ENCODE assay signal across 14 cellular contexts in the genomic region with DNA sequence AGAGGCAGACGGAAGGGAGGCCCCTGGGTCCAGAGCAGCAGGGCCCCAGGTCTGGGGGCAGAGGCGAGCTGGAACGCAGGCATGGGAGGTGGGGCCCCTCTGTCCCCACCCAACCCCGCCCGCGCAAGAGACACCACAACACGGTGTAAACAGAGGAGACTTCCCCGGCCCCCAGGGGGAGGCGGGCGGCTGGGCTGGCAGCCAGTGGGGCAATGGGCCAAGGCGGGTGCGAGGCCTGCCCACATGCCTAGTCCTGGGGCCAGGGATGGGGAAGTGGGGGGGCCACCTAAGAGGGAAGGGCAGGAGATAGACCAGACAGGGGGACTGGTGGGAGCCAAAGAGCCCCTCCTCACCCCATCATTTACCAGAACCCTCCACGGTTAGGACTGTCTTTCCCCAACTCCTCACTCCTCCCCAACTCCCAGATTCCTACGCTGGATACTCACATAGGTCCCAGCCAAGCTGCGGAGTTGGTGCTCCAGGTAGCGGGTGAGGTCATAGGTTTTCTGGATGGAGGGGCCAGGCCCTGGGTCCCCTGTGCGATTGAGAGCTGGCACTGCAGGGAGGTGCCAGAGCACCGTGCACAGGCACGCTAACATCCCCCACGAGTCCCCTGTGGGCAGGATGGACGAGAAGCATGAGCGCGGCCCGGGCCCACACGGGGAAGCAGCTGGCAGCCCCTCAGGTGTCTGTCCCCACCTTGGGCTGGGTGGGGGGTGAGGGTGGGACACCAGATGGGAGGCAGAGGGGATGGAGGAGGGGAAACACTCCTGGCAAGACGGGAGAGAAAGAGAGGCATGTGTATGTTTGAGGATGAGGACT. TPM values are rescaled to one million over a fixed set of nuclear protein-coding genes. Genes with fewer than 3 reads are reported as not detected.
DNase-seq lines count a peak whose midpoint lies in the region; ATAC-seq and TF ChIP-seq lines count a peak whose summit lies in the region.
"Had no signal": no experiment of that assay in that cellular context is flagged by ENCODE, and none has a peak within 500 bp of the region (broad histone marks: within the 10 kb centered on the region; RNA-seq: fewer than 3 reads in every experiment).

No MANE protein-coding gene starts in this region.

- CTCF ChIA-PET in CD8-positive, alpha-beta memory T cell (lab: Charles Lee): interaction anchor here (2.1 to 19.6 kb wide), 3 partner anchors 11 to 15 kb away, joined by 7 to 860 read pairs (median 53); partner anchors contain the start of genes CLCF1, POLD4 and RAD9A
- CTCF ChIA-PET in activated B cell treated with CpG ODN at 0.5 μM for 24 hours (lab: Charles Lee): interaction anchor here (0.9 to 22.6 kb wide), 3 partner anchors 10 to 34 kb away, joined by 4 to 735 read pairs (median 4); partner anchors contain the start of genes POLD4 and PPP1CA
- CTCF ChIA-PET in HEK293T (lab: Yijun Ruan, JAX): interaction anchor here (1.0 kb wide), 1 partner anchor 16 kb away, joined by 4 read pairs; no protein-coding TSS in a partner anchor

- TF ChIP-seq POLR2A in sigmoid colon (IDR thresholded peaks at IDR 0.05): no peak

- intact Hi-C loops in activated B cell treated with CpG ODN at 0.5 μM for 24 hours (cut with micrococcal nuclease) (no loop called here), left ventricle myocardium inferior (cut with micrococcal nuclease) (no loop called here), sigmoid colon (cut with DNase I) (no loop called here)

- ATAC-seq in activated B cell treated with CpG ODN at 0.5 μM for 24 hours (ENCODE audit: low read depth): peak; percentile 9

- peaks cover 0 to 30% (median 2%) of the 10 kb centered on the region in 3 donors for H3K36me3 Mint-ChIP-seq in CD8-positive, alpha-beta memory T cell
- peaks cover 67% of the 10 kb centered on the region for H3K36me3 Mint-ChIP-seq in activated B cell treated with CpG ODN at 0.5 μM for 24 hours (ENCODE audit: low read depth)

- TF ChIP-seq CTCF in activated B cell treated with CpG ODN at 0.5 μM for 24 hours (IDR thresholded peaks at IDR 0.05) (no peak), left ventricle myocardium inferior (IDR thresholded peaks at IDR 0.05; ENCODE audit: borderline replicate concordance) (no peak), sigmoid colon (IDR thresholded peaks at IDR 0.05) (no peak)

- H3K4me1 ChIP-seq in CD8-positive, alpha-beta memory T cell (ENCODE audit: insufficient read depth, low read length): peaks cover 58% of the 10 kb centered on the region
- H3K4me1 ChIP-seq in left ventricle myocardium inferior (peaks cover 48% of the 10 kb centered on the region), sigmoid colon (peaks cover 0 to 75% (median 71%) of the 10 kb centered on the region in 4 donors)

- H3K9me3 Mint-ChIP-seq in CD8-positive, alpha-beta memory T cell: peaks cover 0 to 2% (median 0%) of the 10 kb centered on the region in 5 donors
- H3K9me3 Mint-ChIP-seq in activated B cell treated with CpG ODN at 0.5 μM for 24 hours: no peaks in the 10 kb centered on the region
- H3K9me3 Mint-ChIP-seq: H9 had no signal

- no peak for DNase-seq in CD8-positive, alpha-beta memory T cell
- no peak for DNase-seq in activated B cell treated with CpG ODN at 0.5 μM for 24 hours
- no peak for DNase-seq in left ventricle myocardium inferior
- DNase-seq in sigmoid colon: no peak
- no peak for DNase-seq in midbrain (lab: John Stamatoyannopoulos, UW)
- DNase-seq in C1 segment of cervical spinal cord (lab: John Stamatoyannopoulos, UW): no peak
- DNase-seq in HEK293T (ENCODE audit: extremely low spot score): no peak
- no peak for DNase-seq in stimulated activated CD4-positive, alpha-beta T cell treated with anti-CD3 and anti-CD28 coated beads, Interleukin-12 subunit alpha, Interleukin-12 subunit beta, amount 100 ng/mL, for 4 hours
- DNase-seq: amygdala, H9 had no signal

- H3K4me1 Mint-ChIP-seq in CD8-positive, alpha-beta memory T cell: peaks cover 75 to 92% (median 84%) of the 10 kb centered on the region in 3 donors
- peaks cover 89% of the 10 kb centered on the region for H3K4me1 Mint-ChIP-seq in activated B cell treated with CpG ODN at 0.5 μM for 24 hours

- no peak overlapping the region for H3K27ac ChIP-seq in CD8-positive, alpha-beta memory T cell (ENCODE audit: low read depth, low read length)
- H3K27ac ChIP-seq in left ventricle myocardium inferior (replicated peaks): peak overlapping the region; percentile 1
- peak overlapping the region; percentile 71 to 100 (median 86) for H3K27ac ChIP-seq in sigmoid colon
- H3K27ac ChIP-seq: C4-2B, pancreas had no signal

- POLR2A ChIA-PET in CD8-positive, alpha-beta memory T cell (lab: Charles Lee): no interaction called here
- POLR2A ChIA-PET in activated B cell treated with CpG ODN at 0.5 μM for 24 hours (lab: Charles Lee): interaction anchor here (0.6 to 26.4 kb wide), 5 partner anchors 6 to 46 kb away, joined by 3 to 1307 read pairs (median 8); partner anchors contain the start of genes CLCF1 and POLD4
- POLR2A ChIA-PET in HEK293T (lab: Yijun Ruan, JAX): no interaction called here

- no peaks in the 10 kb centered on the region for H3K9me3 ChIP-seq in CD8-positive, alpha-beta memory T cell (ENCODE audit: low read length)
- H3K9me3 ChIP-seq in left ventricle myocardium inferior (replicated peaks) (no peaks in the 10 kb centered on the region), sigmoid colon (no peaks in the 10 kb centered on the region)
- H3K9me3 ChIP-seq: pancreas, testis had no signal

- H3K36me3 ChIP-seq in CD8-positive, alpha-beta memory T cell (ENCODE audit: insufficient read depth, low read length): no peaks in the 10 kb centered on the region
- H3K36me3 ChIP-seq in left ventricle myocardium inferior (no peaks in the 10 kb centered on the region), sigmoid colon (peaks cover 0 to 15% (median 0%) of the 10 kb centered on the region in 4 donors)
- H3K36me3 ChIP-seq: pancreas had no signal

- peaks cover 0 to 3% of the 10 kb centered on the region in 2 donors for H3K27me3 Mint-ChIP-seq in CD8-positive, alpha-beta memory T cell
- H3K27me3 Mint-ChIP-seq in activated B cell treated with CpG ODN at 0.5 μM for 24 hours: no peaks in the 10 kb centered on the region

- no peaks in the 10 kb centered on the region for H3K27me3 ChIP-seq in CD8-positive, alpha-beta memory T cell (ENCODE audit: insufficient read depth, low read length, poor library complexity, severe bottlenecking)
- no peaks in the 10 kb centered on the region for H3K27me3 ChIP-seq in left ventricle myocardium inferior (ENCODE audit: low read depth)
- no peaks in the 10 kb centered on the region for H3K27me3 ChIP-seq in sigmoid colon
- H3K27me3 ChIP-seq: pancreas, testis had no signal

- peak overlapping the region in 1 of 7 donors; percentile 18 for H3K4me3 Mint-ChIP-seq in CD8-positive, alpha-beta memory T cell
- H3K4me3 Mint-ChIP-seq in activated B cell treated with CpG ODN at 0.5 μM for 24 hours: peak overlapping the region; percentile 77
- H3K4me3 Mint-ChIP-seq: H9 had no signal

- TF ChIP-seq EP300 in sigmoid colon (IDR thresholded peaks at IDR 0.05): peak in 1 of 4 donors; percentile 11

- peak overlapping the region in 7 of 8 donors; percentile 51 to 80 (median 67) for H3K27ac Mint-ChIP-seq in CD8-positive, alpha-beta memory T cell
- H3K27ac Mint-ChIP-seq in activated B cell treated with CpG ODN at 0.5 μM for 24 hours: peak overlapping the region; percentile 82
- H3K27ac Mint-ChIP-seq: H9 had no signal

- no peak overlapping the region for H3K4me3 ChIP-seq in CD8-positive, alpha-beta memory T cell (ENCODE audit: low read length)
- H3K4me3 ChIP-seq in left ventricle myocardium inferior: no peak overlapping the region
- H3K4me3 ChIP-seq in sigmoid colon: peak overlapping the region in 1 of 4 donors; percentile 16
- H3K4me3 ChIP-seq: pancreas, testis had no signal

- 47 to 49% methylated on average over 26 of the region's 26 CpGs for WGBS in sigmoid colon, 2 donors

TF ChIP-seq in HEK293T, 16 proteins besides CTCF, POLR2A, EP300 and RAD21 (continues in another document):
- TF ChIP-seq CTBP1 (IDR thresholded peaks at IDR 0.05; ENCODE audit: borderline replicate concordance): no peak
- TF ChIP-seq, protein P1, sequence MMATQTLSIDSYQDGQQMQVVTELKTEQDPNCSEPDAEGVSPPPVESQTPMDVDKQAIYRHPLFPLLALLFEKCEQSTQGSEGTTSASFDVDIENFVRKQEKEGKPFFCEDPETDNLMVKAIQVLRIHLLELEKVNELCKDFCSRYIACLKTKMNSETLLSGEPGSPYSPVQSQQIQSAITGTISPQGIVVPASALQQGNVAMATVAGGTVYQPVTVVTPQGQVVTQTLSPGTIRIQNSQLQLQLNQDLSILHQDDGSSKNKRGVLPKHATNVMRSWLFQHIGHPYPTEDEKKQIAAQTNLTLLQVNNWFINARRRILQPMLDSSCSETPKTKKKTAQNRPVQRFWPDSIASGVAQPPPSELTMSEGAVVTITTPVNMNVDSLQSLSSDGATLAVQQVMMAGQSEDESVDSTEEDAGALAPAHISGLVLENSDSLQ (IDR thresholded peaks at IDR 0.05): no peak

RNA-seq across cellular contexts. Expression of gene CLCF1, which starts 6.2 kb away (rescaled TPM):
- total RNA-seq in CD8-positive, alpha-beta memory T cell: 1 to 10 TPM; 3.5 to 4.2 TPM
- 4.6 TPM for polyA plus RNA-seq in CD8-positive, alpha-beta memory T cell
- 28.2 and 30.7 TPM in 2 replicates for total RNA-seq in activated B cell treated with CpG ODN at 0.5 μM for 24 hours
- 0.82 TPM for total RNA-seq in left ventricle myocardium inferior
- total RNA-seq in sigmoid colon: 10 to 100 TPM in 1 of 4 donors, 1 to 10 TPM in 3; 2.9 to 49.8 (median 6.6) TPM
- 1 to 10 TPM in 2 of 3 donors, under 1 TPM in 1; 0.92 to 6.5 (median 2.4) TPM for polyA plus RNA-seq in sigmoid colon

RNA-seq across cellular contexts. Expression of gene POLD4, which starts 13.9 kb away (rescaled TPM):
- 10 to 100 TPM; 32.3 to 37.8 TPM for total RNA-seq in CD8-positive, alpha-beta memory T cell
- polyA plus RNA-seq in CD8-positive, alpha-beta memory T cell: 91.2 TPM
- total RNA-seq in activated B cell treated with CpG ODN at 0.5 μM for 24 hours: 166 and 169 TPM in 2 replicates
- 47.0 TPM for total RNA-seq in left ventricle myocardium inferior
- 10 to 100 TPM; 48.5 to 78.9 (median 67.0) TPM for total RNA-seq in sigmoid colon
- 100 to 1,000 TPM; 381 to 748 (median 498) TPM for polyA plus RNA-seq in sigmoid colon

RNA-seq across cellular contexts. Expression of gene RAD9A, which starts 24.6 kb away (rescaled TPM):
- 10 to 100 TPM; 36.8 to 38.8 TPM for total RNA-seq in CD8-positive, alpha-beta memory T cell
- polyA plus RNA-seq in CD8-positive, alpha-beta memory T cell: 9.4 TPM
- 30.4 and 35.2 TPM in 2 replicates for total RNA-seq in activated B cell treated with CpG ODN at 0.5 μM for 24 hours
- 7.0 TPM for total RNA-seq in left ventricle myocardium inferior
- total RNA-seq in sigmoid colon: 10 to 100 TPM; 11.4 to 18.1 (median 16.5) TPM
- 10 to 100 TPM in 1 of 3 donors, 1 to 10 TPM in 2; 6.5 to 33.9 (median 6.6) TPM for polyA plus RNA-seq in sigmoid colon

RNA-seq across cellular contexts. Expression of gene PPP1CA, which starts 34.4 kb away (rescaled TPM):
- 100 to 1,000 TPM; 338 to 357 TPM for total RNA-seq in CD8-positive, alpha-beta memory T cell
- 564 TPM for polyA plus RNA-seq in CD8-positive, alpha-beta memory T cell
- total RNA-seq in activated B cell treated with CpG ODN at 0.5 μM for 24 hours: 349 and 354 TPM in 2 replicates
- 86.0 TPM for total RNA-seq in left ventricle myocardium inferior
- total RNA-seq in sigmoid colon: 10 to 100 TPM; 59.5 to 87.0 (median 80.0) TPM
- polyA plus RNA-seq in sigmoid colon: 100 to 1,000 TPM; 228 to 357 (median 235) TPM

RNA-seq across cellular contexts. Expression of gene TBC1D10C, which starts 36.7 kb away (rescaled TPM):
- 100 to 1,000 TPM; 102 to 105 TPM for total RNA-seq in CD8-positive, alpha-beta memory T cell
- polyA plus RNA-seq in CD8-positive, alpha-beta memory T cell: 331 TPM
- 158 and 163 TPM in 2 replicates for total RNA-seq in activated B cell treated with CpG ODN at 0.5 μM for 24 hours
- total RNA-seq in left ventricle myocardium inferior: 1.0 TPM
- 1 to 10 TPM in 2 of 4 donors, under 1 TPM in 1, not detected in 1; 0.71 to 2.5 (median 1.2) TPM for total RNA-seq in sigmoid colon
- polyA plus RNA-seq in sigmoid colon: 10 to 100 TPM in 1 of 3 donors, 1 to 10 TPM in 2; 1.6 to 48.2 (median 1.8) TPM
- total RNA-seq: RPMI7951 had no signal
